24 cellular contexts compared by ENCODE assay signal in genomic region chr9:136002886-136003285, GRCh38. TPM values are rescaled to one million over a fixed set of nuclear protein-coding genes. Genes with fewer than 3 reads are reported as not detected.
DNase-seq lines count a peak whose midpoint lies in the region; ATAC-seq, FAIRE-seq and TF ChIP-seq lines count a peak whose summit lies in the region.
"Had no signal": no experiment of that assay in that cellular context is flagged by ENCODE, and none has a peak within 500 bp of the region (broad histone marks: within the 10 kb centered on the region; RNA-seq: fewer than 3 reads in every experiment).

No MANE protein-coding gene starts in this region.

- no peaks in the 10 kb centered on the region for H3K27me3 ChIP-seq in foreskin keratinocyte
- H3K27me3 ChIP-seq: thyroid gland had no signal

- no peak for TF ChIP-seq CTCF in foreskin keratinocyte (conservative IDR thresholded peaks at IDR 0.05)

- no peak for FAIRE-seq in RCC 7860 (lab: Jason Lieb, UNC)
- FAIRE-seq: D721Med had no signal

- intact Hi-C loops in Right ventricle myocardium superior (cut with DNase I) (no loop called here), cardiac septum (cut with DNase I) (no loop called here)

- H3K27ac ChIP-seq in foreskin keratinocyte: no peak overlapping the region
- H3K27ac ChIP-seq: C4-2B, dorsolateral prefrontal cortex, HL-60, thyroid gland had no signal

- ATAC-seq in Right ventricle myocardium superior (ENCODE audit: poor library complexity): peak; percentile 74
- no peak for ATAC-seq in GM18511 (IDR thresholded peaks at IDR 0.05; ENCODE audit: unreplicated experiment)
- ATAC-seq in foreskin keratinocyte: no peak
- ATAC-seq: activated T-cell treated with anti-CD3 and anti-CD28 coated beads, Interleukin-2, amount 50 U/mL, for 72 hours had no signal

- peak; percentile 64 for DNase-seq in Right ventricle myocardium superior
- DNase-seq in cardiac septum (ENCODE audit: low spot score): no peak
- DNase-seq in hepatic stellate cell (ENCODE audit: low spot score): peak; percentile 87
- DNase-seq in myocyte (ENCODE audit: low read depth): peak; percentile 69
- no peak for DNase-seq in RCC 7860 (ENCODE audit: low spot score)
- DNase-seq in activated CD4-positive, alpha-beta T cell treated with anti-CD3 and anti-CD28 coated beads for 48 hours: no peak
- no peak for DNase-seq in foreskin keratinocyte
- DNase-seq: 8988T; activated CD4-positive, alpha-beta T cell treated with anti-CD3 and anti-CD28 coated beads for 4 hours; activated naive CD4-positive, alpha-beta T cell treated with anti-CD3 and anti-CD28 coated beads, Interleukin-2, amount 10 ng/mL, durations not matched to agents 7 days and 5 days; activated T-cell treated with anti-CD3 and anti-CD28 coated beads, Interleukin-2, amount 50 U/mL, for 72 hours; anterior cingulate cortex; caudate nucleus; dorsolateral prefrontal cortex; islet precursor cell; nephron progenitor cell; NK-92 treated with Interleukin-12 subunit alpha and Interleukin-12 subunit beta, amount 100 ng/mL, for 24 hours; stimulated activated CD4-positive, alpha-beta T cell treated with anti-CD3 and anti-CD28 coated beads, Interleukin-2, amount 100 ng/mL, for 48 hours; stimulated activated naive CD4-positive, alpha-beta T cell; thyroid gland had no signal

- H3K4me1 ChIP-seq in foreskin keratinocyte: no peaks in the 10 kb centered on the region

RNA-seq across cellular contexts. Expression of gene UBAC1, which starts 41.7 kb away (rescaled TPM):
- total RNA-seq in Right ventricle myocardium superior: 107 TPM
- 90.3 TPM for total RNA-seq in cardiac septum
- 56.7 and 68.6 TPM in 2 replicates for total RNA-seq in myocyte
- 43.2 TPM for polyA plus RNA-seq in myocyte (2012)
- total RNA-seq in foreskin keratinocyte: 58.0 and 58.8 TPM in 2 replicates
- 56.9 and 58.6 TPM in 2 replicates for polyA plus RNA-seq in foreskin keratinocyte

Comparison
In these comparisons a context has a peak if more than half of its experiments do, and no peak if none do; other contexts are left out.
1. DNase-seq: peak in Right ventricle myocardium superior (single experiment), hepatic stellate cell (single experiment) and myocyte (single experiment); none in cardiac septum (single experiment), RCC 7860 (single experiment), activated CD4-positive, alpha-beta T cell treated with anti-CD3 and anti-CD28 coated beads for 48 hours (single experiment) and foreskin keratinocyte (0 of 2).